Comparison of ENCODE assay signal across 1 cellular context in the genomic region with DNA sequence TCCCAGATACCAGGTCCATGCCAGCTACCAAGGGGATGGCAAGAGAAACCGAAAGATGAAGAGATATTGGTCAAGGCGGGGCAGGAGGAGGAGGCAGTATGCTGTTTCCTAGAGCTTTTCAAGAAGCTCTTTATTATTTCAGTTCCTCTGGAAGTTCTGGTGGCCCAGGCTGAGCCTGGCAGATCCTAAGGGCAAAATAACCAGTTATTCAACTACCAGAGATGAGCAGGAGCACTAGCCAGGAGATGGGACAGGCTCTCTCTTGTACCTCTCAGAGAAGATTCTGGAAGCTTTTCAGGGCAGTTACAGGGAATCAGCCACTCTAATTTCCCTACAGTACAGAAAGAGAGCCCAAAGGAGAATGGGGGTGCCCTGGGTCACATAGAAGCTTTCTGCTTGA.
TF ChIP-seq lines count a peak whose summit lies in the region.

No MANE protein-coding gene starts in this region.

TF ChIP-seq in GM12878, 131 proteins besides CTCF, POLR2A, EP300 and RAD21 (continued from another document):
- TF ChIP-seq, protein P1, sequence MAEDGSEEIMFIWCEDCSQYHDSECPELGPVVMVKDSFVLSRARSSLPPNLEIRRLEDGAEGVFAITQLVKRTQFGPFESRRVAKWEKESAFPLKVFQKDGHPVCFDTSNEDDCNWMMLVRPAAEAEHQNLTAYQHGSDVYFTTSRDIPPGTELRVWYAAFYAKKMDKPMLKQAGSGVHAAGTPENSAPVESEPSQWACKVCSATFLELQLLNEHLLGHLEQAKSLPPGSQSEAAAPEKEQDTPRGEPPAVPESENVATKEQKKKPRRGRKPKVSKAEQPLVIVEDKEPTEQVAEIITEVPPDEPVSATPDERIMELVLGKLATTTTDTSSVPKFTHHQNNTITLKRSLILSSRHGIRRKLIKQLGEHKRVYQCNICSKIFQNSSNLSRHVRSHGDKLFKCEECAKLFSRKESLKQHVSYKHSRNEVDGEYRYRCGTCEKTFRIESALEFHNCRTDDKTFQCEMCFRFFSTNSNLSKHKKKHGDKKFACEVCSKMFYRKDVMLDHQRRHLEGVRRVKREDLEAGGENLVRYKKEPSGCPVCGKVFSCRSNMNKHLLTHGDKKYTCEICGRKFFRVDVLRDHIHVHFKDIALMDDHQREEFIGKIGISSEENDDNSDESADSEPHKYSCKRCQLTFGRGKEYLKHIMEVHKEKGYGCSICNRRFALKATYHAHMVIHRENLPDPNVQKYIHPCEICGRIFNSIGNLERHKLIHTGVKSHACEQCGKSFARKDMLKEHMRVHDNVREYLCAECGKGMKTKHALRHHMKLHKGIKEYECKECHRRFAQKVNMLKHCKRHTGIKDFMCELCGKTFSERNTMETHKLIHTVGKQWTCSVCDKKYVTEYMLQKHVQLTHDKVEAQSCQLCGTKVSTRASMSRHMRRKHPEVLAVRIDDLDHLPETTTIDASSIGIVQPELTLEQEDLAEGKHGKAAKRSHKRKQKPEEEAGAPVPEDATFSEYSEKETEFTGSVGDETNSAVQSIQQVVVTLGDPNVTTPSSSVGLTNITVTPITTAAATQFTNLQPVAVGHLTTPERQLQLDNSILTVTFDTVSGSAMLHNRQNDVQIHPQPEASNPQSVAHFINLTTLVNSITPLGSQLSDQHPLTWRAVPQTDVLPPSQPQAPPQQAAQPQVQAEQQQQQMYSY (CRISPR knock-in tag; IDR thresholded peaks at IDR 0.05) = no peak
- TF ChIP-seq ASH2L (IDR thresholded peaks at IDR 0.05; ENCODE audit: borderline replicate concordance, low read depth) (no peak), FOXM1 (IDR thresholded peaks at IDR 0.05; ENCODE audit: low read depth, low read length) (no peak), NRF1 (conservative IDR thresholded peaks at IDR 0.05; ENCODE audit: low read depth, low read length) (no peak), RB1 (IDR thresholded peaks at IDR 0.05; ENCODE audit: borderline replicate concordance) (no peak)
